29 cellular contexts compared by ENCODE assay signal in genomic region chr4:151770154-151770553, GRCh38.
"Had no signal": no experiment of that assay in that cellular context is flagged by ENCODE, and none has a peak within 500 bp of the region (broad histone marks: within the 10 kb centered on the region; RNA-seq: fewer than 3 reads in every experiment).

No MANE protein-coding gene starts in this region.

- H3K9me3 Mint-ChIP-seq: activated CD4-positive, alpha-beta memory T cell treated with anti-CD3 and anti-CD28 coated beads, Interleukin-2, amount 10 ng/mL, durations not matched to agents 7 days and 5 days had no signal

- H3K4me1 ChIP-seq: body of pancreas, breast epithelium had no signal

- H3K4me1 Mint-ChIP-seq: activated B cell treated with CpG ODN at 0.5 μM for 24 hours; activated CD4-positive, alpha-beta memory T cell treated with anti-CD3 and anti-CD28 coated beads, Interleukin-2, amount 10 ng/mL, durations not matched to agents 7 days and 5 days; activated CD8-positive, alpha-beta memory T cell treated with anti-CD3 and anti-CD28 coated beads, Interleukin-2, amount 10 ng/mL, durations not matched to agents 7 days and 5 days; activated naive CD8-positive, alpha-beta T cell treated with anti-CD3 and anti-CD28 coated beads for 36 hours; T-cell had no signal

- H3K27ac ChIP-seq: body of pancreas, brain microvascular endothelial cell, breast epithelium, VCaP had no signal

- H3K36me3 Mint-ChIP-seq: activated CD8-positive, alpha-beta memory T cell treated with anti-CD3 and anti-CD28 coated beads, Interleukin-2, amount 10 ng/mL, durations not matched to agents 7 days and 5 days; activated naive CD8-positive, alpha-beta T cell treated with anti-CD3 and anti-CD28 coated beads for 36 hours; T-cell had no signal

- H3K4me3 Mint-ChIP-seq: activated B cell treated with CpG ODN at 0.5 μM for 24 hours; activated CD4-positive, alpha-beta memory T cell treated with anti-CD3 and anti-CD28 coated beads, Interleukin-2, amount 10 ng/mL, durations not matched to agents 7 days and 5 days; activated CD8-positive, alpha-beta memory T cell treated with anti-CD3 and anti-CD28 coated beads, Interleukin-2, amount 10 ng/mL, durations not matched to agents 7 days and 5 days; activated CD8-positive, alpha-beta T cell treated with anti-CD3 and anti-CD28 coated beads, Interleukin-2, amount 10 ng/mL, durations not matched to agents 7 days and 5 days; activated naive CD4-positive, alpha-beta T cell treated with anti-CD3 and anti-CD28 coated beads for 36 hours; activated naive CD8-positive, alpha-beta T cell treated with anti-CD3 and anti-CD28 coated beads for 36 hours; activated T-cell treated with anti-CD3 and anti-CD28 coated beads, Interleukin-2, amount 50 U/mL, for 24 hours; T-cell; T-helper 17 cell had no signal

- DNase-seq: activated B cell treated with CpG ODN at 0.5 μM for 24 hours; activated CD4-positive, alpha-beta memory T cell treated with anti-CD3 and anti-CD28 coated beads, Interleukin-2, amount 10 ng/mL, durations not matched to agents 7 days and 5 days; activated CD4-positive, alpha-beta T cell treated with anti-CD3 and anti-CD28 coated beads for 48 hours; activated CD4-positive, alpha-beta T cell treated with anti-CD3 and anti-CD28 coated beads, Interleukin-2, amount 50 U/mL, for 1 hour; activated CD4-positive, alpha-beta T cell treated with anti-CD3 and anti-CD28 coated beads, Interleukin-2, amount 50 U/mL, for 4 hours; activated CD4-positive, CD25-positive, alpha-beta regulatory T cell treated with anti-CD3 and anti-CD28 coated beads, Interleukin-2, amount 50 U/mL, for 72 hours; activated CD8-positive, alpha-beta memory T cell treated with anti-CD3 and anti-CD28 coated beads for 24 hours; activated CD8-positive, alpha-beta memory T cell treated with anti-CD3 and anti-CD28 coated beads, Interleukin-2, amount 10 ng/mL, durations not matched to agents 7 days and 5 days; activated CD8-positive, alpha-beta memory T cell treated with anti-CD3 and anti-CD28 coated beads, Interleukin-2, amount 50 U/mL, for 48 hours; activated CD8-positive, alpha-beta T cell treated with anti-CD3 and anti-CD28 coated beads, Interleukin-2, amount 10 ng/mL, durations not matched to agents 7 days and 5 days; activated effector memory CD4-positive, alpha-beta T cell treated with anti-CD3 and anti-CD28 coated beads, Interleukin-2, amount 50 U/mL, for 16 hours; activated gamma-delta T cell treated with Interleukin-2 at 50 U/mL for 16 hours; activated naive CD4-positive, alpha-beta T cell; activated naive CD4-positive, alpha-beta T cell treated with anti-CD3 and anti-CD28 coated beads for 36 hours; activated naive CD4-positive, alpha-beta T cell treated with anti-CD3 and anti-CD28 coated beads, Interleukin-2, amount 50 U/mL, for 16 hours; activated naive CD8-positive, alpha-beta T cell treated with anti-CD3 and anti-CD28 coated beads for 36 hours; activated T-cell treated with anti-CD3 and anti-CD28 coated beads, Interleukin-2, amount 50 U/mL, for 24 hours; activated T-cell treated with anti-CD3 and anti-CD28 coated beads, Interleukin-2, amount 50 U/mL, for 48 hours; aorta; body of pancreas; brain microvascular endothelial cell; central memory CD4-positive, alpha-beta T cell; T-cell; T-helper 17 cell had no signal

- H3K27ac Mint-ChIP-seq: activated B cell treated with CpG ODN at 0.5 μM for 24 hours; activated CD4-positive, alpha-beta memory T cell treated with anti-CD3 and anti-CD28 coated beads, Interleukin-2, amount 10 ng/mL, durations not matched to agents 7 days and 5 days; activated CD8-positive, alpha-beta memory T cell treated with anti-CD3 and anti-CD28 coated beads, Interleukin-2, amount 10 ng/mL, durations not matched to agents 7 days and 5 days; activated CD8-positive, alpha-beta T cell treated with anti-CD3 and anti-CD28 coated beads, Interleukin-2, amount 10 ng/mL, durations not matched to agents 7 days and 5 days; activated naive CD4-positive, alpha-beta T cell treated with anti-CD3 and anti-CD28 coated beads for 36 hours; activated naive CD4-positive, alpha-beta T cell treated with anti-CD3 and anti-CD28 coated beads, Interleukin-2, amount 50 U/mL, for 72 hours; activated naive CD8-positive, alpha-beta T cell treated with anti-CD3 and anti-CD28 coated beads for 36 hours; activated T-cell treated with anti-CD3 and anti-CD28 coated beads, Interleukin-2, amount 50 U/mL, for 24 hours; T-cell; T-helper 17 cell had no signal

- H3K27me3 Mint-ChIP-seq: activated naive CD8-positive, alpha-beta T cell treated with anti-CD3 and anti-CD28 coated beads for 36 hours had no signal

- FAIRE-seq: colon, TTC549 had no signal

- H3K9me3 ChIP-seq: body of pancreas had no signal

- ATAC-seq: activated CD8-positive, alpha-beta memory T cell treated with anti-CD3 and anti-CD28 coated beads, Interleukin-2, amount 10 ng/mL, durations not matched to agents 7 days and 5 days; activated CD8-positive, alpha-beta T cell treated with anti-CD3 and anti-CD28 coated beads, Interleukin-2, amount 10 ng/mL, durations not matched to agents 7 days and 5 days; activated naive CD4-positive, alpha-beta T cell treated with anti-CD3 and anti-CD28 coated beads, Interleukin-2, amount 50 U/mL, for 72 hours; body of pancreas; T-cell; T-helper 17 cell had no signal

- H3K4me3 ChIP-seq: body of pancreas, breast epithelium had no signal

- H3K36me3 ChIP-seq: brain microvascular endothelial cell, breast epithelium had no signal

- H3K27me3 ChIP-seq: body of pancreas, brain microvascular endothelial cell, breast epithelium had no signal
